In the genomic region with DNA sequence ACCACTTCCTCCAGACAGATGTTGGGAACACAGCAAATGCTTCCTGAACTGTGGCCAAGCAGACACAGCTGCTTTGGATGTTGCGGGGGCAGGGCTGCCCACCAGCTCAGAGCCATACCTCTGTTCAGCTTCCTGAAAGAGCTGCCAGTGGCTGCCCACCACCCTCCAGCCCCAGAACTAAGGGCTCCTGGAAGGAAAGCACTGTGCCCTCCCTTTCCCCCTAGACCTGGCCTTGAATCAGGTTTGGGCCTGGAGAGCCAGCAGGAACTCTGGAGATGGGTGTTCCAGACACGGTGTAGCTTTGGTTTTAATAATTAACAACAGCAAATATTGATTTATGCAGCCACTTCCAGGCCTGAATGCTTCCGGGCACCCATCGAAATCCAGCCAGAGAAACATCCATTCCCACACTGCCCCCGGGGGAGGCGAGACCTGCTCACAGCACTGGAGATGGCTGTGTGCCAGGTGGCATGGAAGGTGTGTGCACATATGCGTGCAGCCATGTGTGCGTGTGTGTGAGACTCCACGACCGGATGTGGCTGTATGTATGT, we compare ENCODE assay signal across 11 cellular contexts. TPM values are rescaled to one million over a fixed set of nuclear protein-coding genes. Genes with fewer than 3 reads are reported as not detected.
DNase-seq lines count a peak whose midpoint lies in the region; ATAC-seq, FAIRE-seq and TF ChIP-seq lines count a peak whose summit lies in the region.
"Had no signal": no experiment of that assay in that cellular context is flagged by ENCODE, and none has a peak within 500 bp of the region (broad histone marks: within the 10 kb centered on the region; RNA-seq: fewer than 3 reads in every experiment).

No MANE protein-coding gene starts in this region.

- TF ChIP-seq POLR2A in spleen (IDR thresholded peaks at IDR 0.05) = no peak
- no peak for TF ChIP-seq POLR2A in GM12892 (IDR thresholded peaks at IDR 0.05; ENCODE audit: low read depth, low read length)

- POLR2A ChIA-PET in naive thymus-derived CD4-positive, alpha-beta T cell (lab: Charles Lee) = no interaction called here

- no peak for ATAC-seq in naive thymus-derived CD4-positive, alpha-beta T cell
- ATAC-seq in GM21526 (IDR thresholded peaks at IDR 0.05; ENCODE audit: low FRiP score, unreplicated experiment) = no peak

- H3K18ac ChIP-seq in trophoblast cell (ENCODE audit: low read length) = no peak overlapping the region

- H2BK120ac ChIP-seq in trophoblast cell (ENCODE audit: insufficient read depth, low read length, poor library complexity) = no peak overlapping the region

- H3K79me1 ChIP-seq in trophoblast cell (ENCODE audit: low read length) = peaks cover 2% of the 10 kb centered on the region

- H3K4me3 Mint-ChIP-seq in naive thymus-derived CD4-positive, alpha-beta T cell = peak overlapping the region in 2 of 10 donors; percentile 61 to 68

- intact Hi-C loops in dorsolateral prefrontal cortex (cut with DNase I) (loop anchor here in 1 of 2 donors (5.0 kb wide), 1 partner anchor 34 kb away; no protein-coding TSS in a partner anchor), spleen (cut with DNase I; ENCODE audit: low total_unique reads) (no loop called here)
- intact Hi-C loops in naive thymus-derived CD4-positive, alpha-beta T cell (cut with micrococcal nuclease) = no loop called here

- H3K27me3 ChIP-seq in dorsolateral prefrontal cortex (peaks cover 0 to 3% (median 0%) of the 10 kb centered on the region in 45 donors), trophoblast cell (ENCODE audit: insufficient read depth, low read length) (peaks cover 9% of the 10 kb centered on the region), spleen (replicated peaks in 1 of 7) (peaks cover 0 to 79% (median 15%) of the 10 kb centered on the region in 7 donors)
- H3K27me3 ChIP-seq in naive thymus-derived CD4-positive, alpha-beta T cell (ENCODE audit: control insufficient read depth in 2 of 2, insufficient read depth in 2 of 2, low read length in 2 of 2) = no peaks in the 10 kb centered on the region
- H3K27me3 ChIP-seq: ovary had no signal

- H3K36me3 Mint-ChIP-seq in naive thymus-derived CD4-positive, alpha-beta T cell = no peaks in the 10 kb centered on the region
- H3K36me3 Mint-ChIP-seq: activated naive CD4-positive, alpha-beta T cell treated with anti-CD3 and anti-CD28 coated beads, Interleukin-2, amount 10 ng/mL, durations not matched to agents 7 days and 5 days had no signal

- TF ChIP-seq CTCF in dorsolateral prefrontal cortex (IDR thresholded peaks at IDR 0.05 in 54 of 56, conservative IDR thresholded peaks at IDR 0.05 in 2 of 56; ENCODE audit: low read depth in 1 of 56, partially characterized antibody in 56 of 56) (no peak), spleen (IDR thresholded peaks at IDR 0.05 in 8 of 11, conservative IDR thresholded peaks at IDR 0.05 in 3 of 11) (no peak)

- H3K4me1 ChIP-seq in trophoblast cell (ENCODE audit: control insufficient read depth in 1 of 2, insufficient read depth in 2 of 2, low read length in 2 of 2) = peaks cover 18 to 22% of the 10 kb centered on the region in 2 experiments
- peaks cover 0 to 15% (median 7%) of the 10 kb centered on the region in 6 donors for H3K4me1 ChIP-seq in spleen
- H3K4me1 ChIP-seq in naive thymus-derived CD4-positive, alpha-beta T cell (ENCODE audit: control insufficient read depth in 2 of 2, insufficient read depth in 2 of 2, low read length in 2 of 2) = no peaks in the 10 kb centered on the region

- CTCF ChIA-PET in naive thymus-derived CD4-positive, alpha-beta T cell (lab: Charles Lee) = no interaction called here

- H3K9ac ChIP-seq in trophoblast cell (ENCODE audit: low read length) = no peak overlapping the region

- peaks cover 0 to 1% (median 0%) of the 10 kb centered on the region in 11 donors for H3K9me3 Mint-ChIP-seq in naive thymus-derived CD4-positive, alpha-beta T cell
- H3K9me3 Mint-ChIP-seq: activated naive CD4-positive, alpha-beta T cell treated with anti-CD3 and anti-CD28 coated beads, Interleukin-2, amount 10 ng/mL, durations not matched to agents 7 days and 5 days had no signal

- H3K27ac Mint-ChIP-seq in naive thymus-derived CD4-positive, alpha-beta T cell = no peak overlapping the region
- H3K27ac Mint-ChIP-seq: activated naive CD4-positive, alpha-beta T cell treated with anti-CD3 and anti-CD28 coated beads, Interleukin-2, amount 10 ng/mL, durations not matched to agents 7 days and 5 days had no signal

- no peak for FAIRE-seq in GM12892 (lab: Jason Lieb, UNC)

- H2BK5ac ChIP-seq in trophoblast cell (ENCODE audit: low read depth, low read length, poor library complexity) = no peak overlapping the region

- peaks cover 4% of the 10 kb centered on the region for H3K9me3 ChIP-seq in trophoblast cell (ENCODE audit: insufficient read depth, low read depth, low read length)
- H3K9me3 ChIP-seq in spleen = no peaks in the 10 kb centered on the region
- no peaks in the 10 kb centered on the region for H3K9me3 ChIP-seq in naive thymus-derived CD4-positive, alpha-beta T cell (ENCODE audit: control insufficient read depth in 2 of 3, low read length in 3 of 3)
- H3K9me3 ChIP-seq: ovary had no signal

- H3K4me3 ChIP-seq in dorsolateral prefrontal cortex (no peak overlapping the region), trophoblast cell (ENCODE audit: low read depth, low read length) (no peak overlapping the region), spleen (no peak overlapping the region)
- H3K4me3 ChIP-seq in naive thymus-derived CD4-positive, alpha-beta T cell (ENCODE audit: low read length) = no peak overlapping the region

- peaks cover 16 to 22% (median 19%) of the 10 kb centered on the region in 5 donors for H3K27me3 Mint-ChIP-seq in naive thymus-derived CD4-positive, alpha-beta T cell

- no peak overlapping the region for H4K12ac ChIP-seq in trophoblast cell (ENCODE audit: low read depth, low read length)

- H3K4ac ChIP-seq in trophoblast cell (ENCODE audit: low read depth, low read length) = no peak overlapping the region

- H2BK12ac ChIP-seq in trophoblast cell (ENCODE audit: low read length) = peak overlapping the region; percentile 10

- no peak overlapping the region for H3K4me2 ChIP-seq in trophoblast cell (ENCODE audit: low read length)

- no peak overlapping the region for H2AK5ac ChIP-seq in trophoblast cell (ENCODE audit: low read length)

- H3K36me3 ChIP-seq in trophoblast cell (ENCODE audit: control insufficient read depth in 1 of 2, insufficient read depth in 2 of 2, low read length in 2 of 2) (no peaks in the 10 kb centered on the region), spleen (no peaks in the 10 kb centered on the region)
- H3K36me3 ChIP-seq in naive thymus-derived CD4-positive, alpha-beta T cell (ENCODE audit: control insufficient read depth in 2 of 3, insufficient read depth in 3 of 3, low read length in 3 of 3) = no peaks in the 10 kb centered on the region
- H3K36me3 ChIP-seq: ovary had no signal

- H4K91ac ChIP-seq in trophoblast cell (ENCODE audit: low read depth, low read length) = no peak overlapping the region

- H2AFZ ChIP-seq in trophoblast cell (ENCODE audit: insufficient read depth, low read length, poor library complexity) = no peak overlapping the region

- DNase-seq in G401 (ENCODE audit: low spot score) (peak; percentile 23), NCI-H2171 (lab: John Stamatoyannopoulos, UW) (peak; percentile 19), dorsolateral prefrontal cortex (no peak), trophoblast cell (no peak), spleen (no peak), GM12892 (ENCODE audit: insufficient read length) (no peak)
- DNase-seq in naive thymus-derived CD4-positive, alpha-beta T cell = no peak
- DNase-seq: activated naive CD4-positive, alpha-beta T cell treated with anti-CD3 and anti-CD28 coated beads, Interleukin-2, amount 10 ng/mL, durations not matched to agents 7 days and 5 days; effector memory CD4-positive, alpha-beta T cell had no signal

- no peaks in the 10 kb centered on the region for H3K79me2 ChIP-seq in trophoblast cell (ENCODE audit: control insufficient read depth, insufficient read depth, low read length, poor library complexity)

- H3K4me1 Mint-ChIP-seq in naive thymus-derived CD4-positive, alpha-beta T cell = peaks cover 2 to 13% (median 5%) of the 10 kb centered on the region in 7 donors

- peak overlapping the region in 32 of 59 donors; percentile 1 to 80 (median 51) for H3K27ac ChIP-seq in dorsolateral prefrontal cortex
- no peak overlapping the region for H3K27ac ChIP-seq in trophoblast cell (ENCODE audit: low read depth, low read length)
- no peak overlapping the region for H3K27ac ChIP-seq in spleen
- no peak overlapping the region for H3K27ac ChIP-seq in naive thymus-derived CD4-positive, alpha-beta T cell (ENCODE audit: low read depth, low read length)
- H3K27ac ChIP-seq: ovary had no signal

- no peak overlapping the region for H3K23ac ChIP-seq in trophoblast cell (ENCODE audit: low read length)

- no peak overlapping the region for H4K8ac ChIP-seq in trophoblast cell (ENCODE audit: low read depth, low read length)

- in situ Hi-C loops in G401 (cut with HindIII; ENCODE audit: low sequenced_read_pairs) = no loop called here

- H3K14ac ChIP-seq in trophoblast cell (ENCODE audit: low read length) = no peak overlapping the region

- no CpG with 5 or more reads among the region's 10 CpGs for WGBS in trophoblast cell (ENCODE audit: extremely low coverage, insufficient coverage, insufficient read length)
- 63 to 78% (median 71%) methylated on average over 9 to 10 of the region's 10 CpGs for WGBS in spleen, 5 donors

RNA-seq across cellular contexts. Expression of gene RAP1GAP, which starts 45.7 kb away (rescaled TPM):
- 3.7 and 4.8 TPM in 2 replicates for total RNA-seq in G401 (2014; rRNA removed; shearing (Covaris generic))
- total RNA-seq in dorsolateral prefrontal cortex (100 to 1,000 TPM; 108 to 286 (median 187) TPM), spleen (10 to 100 TPM in 1 of 7 donors, 1 to 10 TPM in 4, under 1 TPM in 2; 0.69 to 12.1 (median 1.0) TPM)
- polyA plus RNA-seq in trophoblast cell (2013) = 2.7 and 3.0 TPM in 2 replicates
- polyA plus RNA-seq in spleen = under 1 TPM; 0.30 to 0.67 (median 0.41) TPM
- 1 to 10 TPM in 1 of 5 experiments, under 1 TPM in 3, not detected in 1; 0.16 to 1.4 (median 0.42) TPM for total RNA-seq in naive thymus-derived CD4-positive, alpha-beta T cell
- not detected for polyA plus RNA-seq in naive thymus-derived CD4-positive, alpha-beta T cell
- 0.98 TPM for polyA plus RNA-seq in GM12892 (2012; ENCODE audit: missing spikeins)

Comparison
In these comparisons a context has a peak if more than half of its experiments do, and no peak if none do; other contexts are left out.
1. DNase-seq: peak in G401 (single experiment) and NCI-H2171 (single experiment); none in dorsolateral prefrontal cortex (0 of 10), trophoblast cell (0 of 2), spleen (single experiment), naive thymus-derived CD4-positive, alpha-beta T cell (0 of 9) and GM12892 (single experiment).
2. H3K27ac ChIP-seq: peak in dorsolateral prefrontal cortex (32 of 59); none in trophoblast cell (single experiment), spleen (0 of 8) and naive thymus-derived CD4-positive, alpha-beta T cell (single experiment).
3. RNA of gene RAP1GAP, which starts 45.7 kb away (total RNA-seq): 108 to 286 TPM in dorsolateral prefrontal cortex; 3.7 to 4.8 TPM in G401, 0.69 to 12.1 TPM in spleen and 0.16 to 1.4 TPM in naive thymus-derived CD4-positive, alpha-beta T cell; every median in the first group is over 4 times any median in the second.